In genomic region chr16:10523025-10523424, GRCh38 we compare ENCODE assay signal across 20 cellular contexts. TPM values are rescaled to one million over a fixed set of nuclear protein-coding genes. Genes with fewer than 3 reads are reported as not detected.
"Had no signal": no experiment of that assay in that cellular context is flagged by ENCODE, and none has a peak within 500 bp of the region (broad histone marks: within the 10 kb centered on the region; RNA-seq: fewer than 3 reads in every experiment).

No MANE protein-coding gene starts in this region.

- DNase-seq: dermis blood vessel endothelial cell; esophagus squamous epithelium; foreskin fibroblast; head of caudate nucleus; hippocampal formation; mesendoderm; naive thymus-derived CD4-positive, alpha-beta T cell; psoas muscle; retina; stimulated activated CD4-positive, alpha-beta T cell treated with anti-CD3 and anti-CD28 coated beads, Interleukin-2, amount 100 ng/mL, for 24 hours; stimulated activated CD4-positive, alpha-beta T cell treated with anti-CD3 and anti-CD28 coated beads, Interleukin-4, amount 100 ng/mL, for 4 hours; stimulated activated naive B cell treated with anti-CD40 and anti-IgM and Interleukin-4, amounts not matched to agents 10 μg/mL and 1 μg/mL and 100 μg/mL, for 72 hours; stimulated activated naive CD8-positive, alpha-beta T cell treated with anti-CD3 and anti-CD28 coated beads, Interleukin-15, amount 100 ng/mL, for 72 hours; testis; upper lobe of right lung had no signal

- H3K27me3 Mint-ChIP-seq: stimulated activated naive B cell treated with anti-CD40 and anti-IgM and Interleukin-4, amounts not matched to agents 10 μg/mL and 1 μg/mL and 100 μg/mL, for 72 hours had no signal

- H3K4me1 Mint-ChIP-seq: stimulated activated naive CD8-positive, alpha-beta T cell treated with anti-CD3 and anti-CD28 coated beads, Interleukin-15, amount 100 ng/mL, for 72 hours had no signal

- ATAC-seq: naive thymus-derived CD4-positive, alpha-beta T cell; psoas muscle; sciatic nerve; stimulated activated naive B cell treated with anti-CD40 and anti-IgM and Interleukin-4, amounts not matched to agents 10 μg/mL and 1 μg/mL and 100 μg/mL, for 72 hours; stimulated activated naive CD8-positive, alpha-beta T cell treated with anti-CD3 and anti-CD28 coated beads, Interleukin-15, amount 100 ng/mL, for 72 hours; upper lobe of right lung had no signal

- H3K9me3 ChIP-seq: esophagus squamous epithelium, neutrophil, psoas muscle, testis, tibial nerve, upper lobe of right lung, vagina had no signal

- H3K27me3 ChIP-seq: esophagus squamous epithelium, neutrophil, testis, tibial nerve, upper lobe of right lung, vagina had no signal

- H3K9me3 Mint-ChIP-seq: naive thymus-derived CD4-positive, alpha-beta T cell; stimulated activated naive B cell treated with anti-CD40 and anti-IgM and Interleukin-4, amounts not matched to agents 10 μg/mL and 1 μg/mL and 100 μg/mL, for 72 hours; stimulated activated naive CD8-positive, alpha-beta T cell treated with anti-CD3 and anti-CD28 coated beads, Interleukin-15, amount 100 ng/mL, for 72 hours had no signal

- H3K27ac ChIP-seq: esophagus squamous epithelium, neutrophil, psoas muscle, skin epidermis, testis, tibial nerve, upper lobe of right lung, vagina had no signal

- H3K4me1 ChIP-seq: psoas muscle, testis, tibial nerve, upper lobe of right lung, vagina had no signal

- H3K4me3 Mint-ChIP-seq: naive thymus-derived CD4-positive, alpha-beta T cell; stimulated activated naive B cell treated with anti-CD40 and anti-IgM and Interleukin-4, amounts not matched to agents 10 μg/mL and 1 μg/mL and 100 μg/mL, for 72 hours; stimulated activated naive CD8-positive, alpha-beta T cell treated with anti-CD3 and anti-CD28 coated beads, Interleukin-15, amount 100 ng/mL, for 72 hours had no signal

- H3K4me3 ChIP-seq: esophagus squamous epithelium, psoas muscle, skin epidermis, testis, tibial nerve, upper lobe of right lung, vagina had no signal

- H3K36me3 ChIP-seq: neutrophil, vagina had no signal

- H3K27ac Mint-ChIP-seq: naive thymus-derived CD4-positive, alpha-beta T cell; stimulated activated naive B cell treated with anti-CD40 and anti-IgM and Interleukin-4, amounts not matched to agents 10 μg/mL and 1 μg/mL and 100 μg/mL, for 72 hours; stimulated activated naive CD8-positive, alpha-beta T cell treated with anti-CD3 and anti-CD28 coated beads, Interleukin-15, amount 100 ng/mL, for 72 hours had no signal

- H3K36me3 Mint-ChIP-seq: naive thymus-derived CD4-positive, alpha-beta T cell; stimulated activated naive B cell treated with anti-CD40 and anti-IgM and Interleukin-4, amounts not matched to agents 10 μg/mL and 1 μg/mL and 100 μg/mL, for 72 hours had no signal

RNA-seq across cellular contexts. Expression of gene EMP2, which starts 57.4 kb away (rescaled TPM):
- total RNA-seq: naive thymus-derived CD4-positive, alpha-beta T cell had no signal
- polyA plus RNA-seq: naive thymus-derived CD4-positive, alpha-beta T cell had no signal
